ENCODE assay signal across 1 cellular context in the genomic region with DNA sequence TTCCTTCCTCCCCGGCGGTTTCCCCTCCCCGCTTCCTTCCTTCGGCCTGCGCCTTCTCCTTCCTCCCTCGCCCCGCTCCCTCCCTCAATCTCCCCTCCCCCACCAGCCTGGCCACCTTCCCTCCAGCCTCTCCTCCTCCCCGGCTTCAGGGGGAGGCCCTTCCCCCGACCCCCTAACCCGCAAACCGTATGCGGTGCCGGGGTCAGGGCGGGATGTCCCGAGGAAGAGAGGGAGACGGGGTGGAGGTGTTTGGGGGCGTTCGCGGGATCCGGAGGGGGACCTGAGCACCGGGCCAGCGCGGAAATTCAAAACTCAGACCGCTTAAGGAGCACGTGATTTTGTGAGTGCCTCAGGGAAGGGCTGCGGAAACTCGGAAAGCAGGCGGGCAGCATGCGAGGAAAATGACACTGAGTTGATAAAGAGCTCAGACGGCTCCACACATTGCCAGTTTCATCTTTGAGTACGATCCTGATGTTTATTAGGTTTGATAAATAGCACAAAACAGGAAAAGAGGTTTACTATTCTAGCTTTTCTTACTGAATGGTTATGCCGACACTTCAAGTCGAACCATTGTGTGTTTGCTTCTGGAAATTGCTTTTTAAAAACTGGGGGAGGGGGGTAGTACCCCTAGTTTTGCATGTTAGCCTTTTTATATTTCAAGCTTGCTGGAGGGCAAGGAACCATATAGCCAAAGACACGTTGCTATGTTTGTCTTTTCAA.
A peak's percentile ranks its signal among the peaks of the same experiment; 100 is the strongest.
TF ChIP-seq lines count a peak whose summit lies in the region.

No MANE protein-coding gene starts in this region.

TF ChIP-seq in K562, 482 proteins besides CTCF, POLR2A, EP300 and RAD21 (continued from another document and continues in another):
- TF ChIP-seq U2AF2 (optimal IDR thresholded peaks at IDR 0.05; ENCODE audit: low read depth, low read length) (no peak), TRIM28 (IDR thresholded peaks at IDR 0.05) (0 out of 2 replicates have a peak, but pooled peaks have one; percentile 25), ZNF551 (CRISPR knock-in tag; IDR thresholded peaks at IDR 0.05) (no peak), MLX (CRISPR knock-in tag; conservative IDR thresholded peaks at IDR 0.05) (no peak), MIER1 (IDR thresholded peaks at IDR 0.05; ENCODE audit: low read depth) (0 out of 2 replicates have a peak, but pooled peaks have one; percentile 52), HCFC1 (IDR thresholded peaks at IDR 0.05; ENCODE audit: low read depth, low read length) (no peak), BRD4 (IDR thresholded peaks at IDR 0.05) (no peak; the same call in 1 of the 2 replicates), IRF9 (tag; IDR thresholded peaks at IDR 0.05) (no peak), ZNF57 (CRISPR knock-in tag; IDR thresholded peaks at IDR 0.05) (no peak), ZNF217 (CRISPR knock-in tag; IDR thresholded peaks at IDR 0.05) (no peak), THAP12 (CRISPR knock-in tag; IDR thresholded peaks at IDR 0.05) (no peak), PCBP2 (IDR thresholded peaks at IDR 0.05; ENCODE audit: low read depth, low read length, poor library complexity, severe bottlenecking) (no peak), ZSCAN29 (IDR thresholded peaks at IDR 0.05) (no peak), KAT8 (IDR thresholded peaks at IDR 0.05; ENCODE audit: low read depth) (no peak; the same call in 1 of the 2 replicates), ZNF766 (CRISPR knock-in tag; conservative IDR thresholded peaks at IDR 0.05) (no peak), HMGN3 (IDR thresholded peaks at IDR 0.05; ENCODE audit: borderline replicate concordance, extremely low read depth, insufficient read length, low read depth, low read length) (peak; percentile 19), ATF3 (IDR thresholded peaks at IDR 0.05) (no peak), ATF3 (CRISPR knock-in tag; conservative IDR thresholded peaks at IDR 0.05) (no peak), MEIS2 (IDR thresholded peaks at IDR 0.05; ENCODE audit: partially characterized antibody) (no peak), NBN (IDR thresholded peaks at IDR 0.05; ENCODE audit: low read depth) (peak; percentile 83; the same call in 1 of the 2 replicates), RBM34 (IDR thresholded peaks at IDR 0.05; ENCODE audit: borderline replicate concordance, insufficient read depth, low read length) (no peak), TCFL5 (CRISPR knock-in tag; conservative IDR thresholded peaks at IDR 0.05) (no peak), PHTF2 (CRISPR knock-in tag; IDR thresholded peaks at IDR 0.05) (no peak), HMG20A (CRISPR knock-in tag; conservative IDR thresholded peaks at IDR 0.05) (no peak), NR2F6 (CRISPR knock-in tag; IDR thresholded peaks at IDR 0.05) (no peak), STAG1 (CRISPR knock-in tag; IDR thresholded peaks at IDR 0.05; ENCODE audit: borderline replicate concordance) (no peak), ZNF146 (CRISPR knock-in tag; IDR thresholded peaks at IDR 0.05; ENCODE audit: unreplicated experiment) (no peak), ZBTB7A (IDR thresholded peaks at IDR 0.05; ENCODE audit: borderline replicate concordance, control insufficient read depth, low read depth, low read length) (peak; percentile 16), NR1H2 (CRISPR knock-in tag; IDR thresholded peaks at IDR 0.05) (no peak), NFYB (IDR thresholded peaks at IDR 0.05; ENCODE audit: extremely low read depth, insufficient read length) (no peak), SNAPC5 (CRISPR knock-in tag; IDR thresholded peaks at IDR 0.05) (no peak), PRPF4 (IDR thresholded peaks at IDR 0.05; ENCODE audit: insufficient read depth, low read depth, low read length, poor library complexity, severe bottlenecking) (peak; percentile 60)
- TF ChIP-seq, protein P1, sequence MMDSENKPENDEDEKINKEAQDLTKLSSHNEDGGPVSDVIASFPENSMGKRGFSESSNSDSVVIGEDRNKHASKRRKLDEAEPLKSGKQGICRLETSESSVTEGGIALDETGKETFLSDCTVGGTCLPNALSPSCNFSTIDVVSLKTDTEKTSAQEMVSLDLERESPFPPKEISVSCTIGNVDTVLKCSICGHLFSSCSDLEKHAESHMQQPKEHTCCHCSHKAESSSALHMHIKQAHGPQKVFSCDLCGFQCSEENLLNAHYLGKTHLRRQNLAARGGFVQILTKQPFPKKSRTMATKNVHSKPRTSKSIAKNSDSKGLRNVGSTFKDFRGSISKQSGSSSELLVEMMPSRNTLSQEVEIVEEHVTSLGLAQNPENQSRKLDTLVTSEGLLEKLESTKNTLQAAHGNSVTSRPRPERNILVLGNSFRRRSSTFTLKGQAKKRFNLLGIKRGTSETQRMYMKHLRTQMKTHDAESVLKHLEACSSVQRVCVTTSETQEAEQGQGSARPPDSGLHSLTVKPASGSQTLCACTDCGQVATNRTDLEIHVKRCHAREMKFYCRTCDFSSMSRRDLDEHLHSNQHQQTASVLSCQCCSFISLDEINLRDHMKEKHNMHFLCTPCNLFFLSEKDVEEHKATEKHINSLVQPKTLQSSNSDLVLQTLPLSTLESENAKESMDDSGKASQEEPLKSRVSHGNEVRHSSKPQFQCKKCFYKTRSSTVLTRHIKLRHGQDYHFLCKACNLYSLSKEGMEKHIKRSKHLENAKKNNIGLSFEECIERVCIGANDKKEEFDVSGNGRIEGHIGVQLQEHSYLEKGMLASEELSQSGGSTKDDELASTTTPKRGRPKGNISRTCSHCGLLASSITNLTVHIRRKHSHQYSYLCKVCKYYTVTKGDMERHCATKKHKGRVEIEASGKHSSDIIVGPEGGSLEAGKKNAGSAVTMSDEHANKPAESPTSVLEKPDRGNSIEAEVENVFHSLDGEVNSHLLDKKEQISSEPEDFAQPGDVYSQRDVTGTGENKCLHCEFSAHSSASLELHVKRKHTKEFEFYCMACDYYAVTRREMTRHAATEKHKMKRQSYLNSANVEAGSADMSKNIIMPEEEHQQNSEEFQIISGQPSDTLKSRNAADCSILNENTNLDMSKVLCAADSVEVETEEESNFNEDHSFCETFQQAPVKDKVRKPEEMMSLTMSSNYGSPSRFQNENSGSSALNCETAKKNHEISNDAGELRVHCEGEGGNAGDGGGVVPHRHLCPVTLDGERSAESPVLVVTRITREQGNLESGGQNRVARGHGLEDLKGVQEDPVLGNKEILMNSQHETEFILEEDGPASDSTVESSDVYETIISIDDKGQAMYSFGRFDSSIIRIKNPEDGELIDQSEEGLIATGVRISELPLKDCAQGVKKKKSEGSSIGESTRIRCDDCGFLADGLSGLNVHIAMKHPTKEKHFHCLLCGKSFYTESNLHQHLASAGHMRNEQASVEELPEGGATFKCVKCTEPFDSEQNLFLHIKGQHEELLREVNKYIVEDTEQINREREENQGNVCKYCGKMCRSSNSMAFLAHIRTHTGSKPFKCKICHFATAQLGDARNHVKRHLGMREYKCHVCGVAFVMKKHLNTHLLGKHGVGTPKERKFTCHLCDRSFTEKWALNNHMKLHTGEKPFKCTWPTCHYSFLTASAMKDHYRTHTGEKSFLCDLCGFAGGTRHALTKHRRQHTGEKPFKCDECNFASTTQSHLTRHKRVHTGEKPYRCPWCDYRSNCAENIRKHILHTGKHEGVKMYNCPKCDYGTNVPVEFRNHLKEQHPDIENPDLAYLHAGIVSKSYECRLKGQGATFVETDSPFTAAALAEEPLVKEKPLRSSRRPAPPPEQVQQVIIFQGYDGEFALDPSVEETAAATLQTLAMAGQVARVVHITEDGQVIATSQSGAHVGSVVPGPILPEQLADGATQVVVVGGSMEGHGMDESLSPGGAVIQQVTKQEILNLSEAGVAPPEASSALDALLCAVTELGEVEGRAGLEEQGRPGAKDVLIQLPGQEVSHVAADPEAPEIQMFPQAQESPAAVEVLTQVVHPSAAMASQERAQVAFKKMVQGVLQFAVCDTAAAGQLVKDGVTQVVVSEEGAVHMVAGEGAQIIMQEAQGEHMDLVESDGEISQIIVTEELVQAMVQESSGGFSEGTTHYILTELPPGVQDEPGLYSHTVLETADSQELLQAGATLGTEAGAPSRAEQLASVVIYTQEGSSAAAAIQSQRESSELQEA (IDR thresholded peaks at IDR 0.05; ENCODE audit: low read depth): no peak
- TF ChIP-seq, protein P2, sequence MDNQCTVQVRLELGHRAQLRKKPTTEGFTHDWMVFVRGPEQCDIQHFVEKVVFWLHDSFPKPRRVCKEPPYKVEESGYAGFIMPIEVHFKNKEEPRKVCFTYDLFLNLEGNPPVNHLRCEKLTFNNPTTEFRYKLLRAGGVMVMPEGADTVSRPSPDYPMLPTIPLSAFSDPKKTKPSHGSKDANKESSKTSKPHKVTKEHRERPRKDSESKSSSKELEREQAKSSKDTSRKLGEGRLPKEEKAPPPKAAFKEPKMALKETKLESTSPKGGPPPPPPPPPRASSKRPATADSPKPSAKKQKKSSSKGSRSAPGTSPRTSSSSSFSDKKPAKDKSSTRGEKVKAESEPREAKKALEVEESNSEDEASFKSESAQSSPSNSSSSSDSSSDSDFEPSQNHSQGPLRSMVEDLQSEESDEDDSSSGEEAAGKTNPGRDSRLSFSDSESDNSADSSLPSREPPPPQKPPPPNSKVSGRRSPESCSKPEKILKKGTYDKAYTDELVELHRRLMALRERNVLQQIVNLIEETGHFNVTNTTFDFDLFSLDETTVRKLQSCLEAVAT (IDR thresholded peaks at IDR 0.05): peak; percentile 53 to 76; a peak in 2 of 4 replicates
- TF ChIP-seq, protein P3, sequence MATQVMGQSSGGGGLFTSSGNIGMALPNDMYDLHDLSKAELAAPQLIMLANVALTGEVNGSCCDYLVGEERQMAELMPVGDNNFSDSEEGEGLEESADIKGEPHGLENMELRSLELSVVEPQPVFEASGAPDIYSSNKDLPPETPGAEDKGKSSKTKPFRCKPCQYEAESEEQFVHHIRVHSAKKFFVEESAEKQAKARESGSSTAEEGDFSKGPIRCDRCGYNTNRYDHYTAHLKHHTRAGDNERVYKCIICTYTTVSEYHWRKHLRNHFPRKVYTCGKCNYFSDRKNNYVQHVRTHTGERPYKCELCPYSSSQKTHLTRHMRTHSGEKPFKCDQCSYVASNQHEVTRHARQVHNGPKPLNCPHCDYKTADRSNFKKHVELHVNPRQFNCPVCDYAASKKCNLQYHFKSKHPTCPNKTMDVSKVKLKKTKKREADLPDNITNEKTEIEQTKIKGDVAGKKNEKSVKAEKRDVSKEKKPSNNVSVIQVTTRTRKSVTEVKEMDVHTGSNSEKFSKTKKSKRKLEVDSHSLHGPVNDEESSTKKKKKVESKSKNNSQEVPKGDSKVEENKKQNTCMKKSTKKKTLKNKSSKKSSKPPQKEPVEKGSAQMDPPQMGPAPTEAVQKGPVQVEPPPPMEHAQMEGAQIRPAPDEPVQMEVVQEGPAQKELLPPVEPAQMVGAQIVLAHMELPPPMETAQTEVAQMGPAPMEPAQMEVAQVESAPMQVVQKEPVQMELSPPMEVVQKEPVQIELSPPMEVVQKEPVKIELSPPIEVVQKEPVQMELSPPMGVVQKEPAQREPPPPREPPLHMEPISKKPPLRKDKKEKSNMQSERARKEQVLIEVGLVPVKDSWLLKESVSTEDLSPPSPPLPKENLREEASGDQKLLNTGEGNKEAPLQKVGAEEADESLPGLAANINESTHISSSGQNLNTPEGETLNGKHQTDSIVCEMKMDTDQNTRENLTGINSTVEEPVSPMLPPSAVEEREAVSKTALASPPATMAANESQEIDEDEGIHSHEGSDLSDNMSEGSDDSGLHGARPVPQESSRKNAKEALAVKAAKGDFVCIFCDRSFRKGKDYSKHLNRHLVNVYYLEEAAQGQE (CRISPR knock-in tag; IDR thresholded peaks at IDR 0.05; ENCODE audit: low read depth): no peak
- TF ChIP-seq, protein P4, sequence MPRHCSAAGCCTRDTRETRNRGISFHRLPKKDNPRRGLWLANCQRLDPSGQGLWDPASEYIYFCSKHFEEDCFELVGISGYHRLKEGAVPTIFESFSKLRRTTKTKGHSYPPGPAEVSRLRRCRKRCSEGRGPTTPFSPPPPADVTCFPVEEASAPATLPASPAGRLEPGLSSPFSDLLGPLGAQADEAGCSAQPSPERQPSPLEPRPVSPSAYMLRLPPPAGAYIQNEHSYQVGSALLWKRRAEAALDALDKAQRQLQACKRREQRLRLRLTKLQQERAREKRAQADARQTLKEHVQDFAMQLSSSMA (CRISPR knock-in tag; IDR thresholded peaks at IDR 0.05): no peak
